ENCODE assay signal across 17 cellular contexts in genomic region chr1:245685111-245685810, GRCh38.
DNase-seq lines count a peak whose midpoint lies in the region; ATAC-seq and TF ChIP-seq lines count a peak whose summit lies in the region.
"Had no signal": no experiment of that assay in that cellular context is flagged by ENCODE, and none has a peak within 500 bp of the region (broad histone marks: within the 10 kb centered on the region; RNA-seq: fewer than 3 reads in every experiment).

No MANE protein-coding gene starts in this region.

- H3K9ac ChIP-seq in neuronal stem cell (ENCODE audit: low read depth, low read length, poor library complexity): peak overlapping the region; percentile 54
- H3K9ac ChIP-seq: BLaER1 had no signal

- ATAC-seq in left ventricle myocardium superior: no peak
- ATAC-seq in aorta (ENCODE audit: low FRiP score): no peak
- ATAC-seq: HCT116 had no signal

- H3K9me3 ChIP-seq in neuronal stem cell (replicated peaks in 1 of 2; ENCODE audit: control insufficient read depth in 2 of 2, insufficient read depth in 1 of 2, low read depth in 1 of 2, low read length in 2 of 2) (no peaks in the 10 kb centered on the region), stomach (no peaks in the 10 kb centered on the region), aorta (ENCODE audit: control insufficient read depth, low read length) (no peaks in the 10 kb centered on the region)
- H3K9me3 ChIP-seq: Caco-2 had no signal

- H2BK15ac ChIP-seq in neuronal stem cell (ENCODE audit: low read length): peak overlapping the region; percentile 73

- H3K27me3 ChIP-seq in neuronal stem cell (ENCODE audit: control insufficient read depth in 3 of 3, insufficient read depth in 3 of 3, low read depth in 1 of 3, low read length in 3 of 3) (peaks cover 0 to 2% (median 0%) of the 10 kb centered on the region in 3 experiments), stomach (peaks cover 0 to 11% (median 0%) of the 10 kb centered on the region in 3 donors), aorta (ENCODE audit: control insufficient read depth in 1 of 2, insufficient read depth in 2 of 2, low read length in 1 of 2) (no peaks in the 10 kb centered on the region)
- H3K27me3 ChIP-seq: BLaER1 had no signal

- TF ChIP-seq POLR2A in stomach (IDR thresholded peaks at IDR 0.05): no peak

- no peak for TF ChIP-seq CTCF in stomach (IDR thresholded peaks at IDR 0.05)

- WGBS in neuronal stem cell (ENCODE audit: extremely low coverage in 2 of 2, insufficient read length in 2 of 2, insufficient replicate concordance in 1 of 2), 2 donors: no CpG with 5 or more reads among the region's 45 CpGs
- WGBS in stomach, 5 donors: 93 to 99% (median 94%) methylated on average over 34 to 45 of the region's 45 CpGs
- 93 to 94% methylated on average over 45 of the region's 45 CpGs for WGBS in aorta, 2 donors

- H3K4me1 ChIP-seq in neuronal stem cell (ENCODE audit: control insufficient read depth in 2 of 2, insufficient read depth in 1 of 2, low read depth in 1 of 2, low read length in 2 of 2) (peaks cover 9 to 12% of the 10 kb centered on the region in 2 donors), stomach (peaks cover 0 to 14% (median 4%) of the 10 kb centered on the region in 4 donors), aorta (ENCODE audit: control insufficient read depth in 1 of 2, insufficient read depth in 2 of 2, low read length in 2 of 2) (no peaks in the 10 kb centered on the region)

- H3K18ac ChIP-seq in neuronal stem cell (ENCODE audit: low read length): peak overlapping the region; percentile 72

- DNase-seq in cardiac septum (ENCODE audit: low spot score) (peak; percentile 70), left ventricle myocardium superior (no peak), islet precursor cell (peak; percentile 44), neuronal stem cell (ENCODE audit: low spot score) (no peak), stomach (peak; percentile 24), aorta (no peak), SKM-1 treated with dmso at 0.1 percent for 144 hours (lab: John Stamatoyannopoulos, UW; ENCODE audit: unreplicated experiment) (no peak), SKM-1 (lab: John Stamatoyannopoulos, UW; ENCODE audit: unreplicated experiment) (no peak)
- DNase-seq: 8988T; AML-193; Caco-2; CD8-positive, alpha-beta memory T cell; DMS53; GF-D8 had no signal

- H3K4me3 ChIP-seq in neuronal stem cell (ENCODE audit: low read length in 2 of 2) (no peak overlapping the region), stomach (no peak overlapping the region), aorta (ENCODE audit: low read length in 2 of 2) (no peak overlapping the region)
- H3K4me3 ChIP-seq: BLaER1 had no signal

- H2AK5ac ChIP-seq in neuronal stem cell (ENCODE audit: low read depth, low read length): peak overlapping the region; percentile 60

- no peak for TF ChIP-seq EP300 in stomach (IDR thresholded peaks at IDR 0.05)

- no peak overlapping the region for H3K4ac ChIP-seq in neuronal stem cell (ENCODE audit: low read length)

- peak overlapping the region; percentile 93 for H2BK120ac ChIP-seq in neuronal stem cell (ENCODE audit: low read depth, low read length)

- no peak overlapping the region for H4K8ac ChIP-seq in neuronal stem cell (ENCODE audit: low read depth, low read length)

- intact Hi-C loops in cardiac septum (cut with DNase I) (no loop called here), left ventricle myocardium superior (cut with micrococcal nuclease) (no loop called here), stomach (cut with DNase I; ENCODE audit: low total_unique reads) (no loop called here), aorta (cut with DNase I) (no loop called here)

- H3K23ac ChIP-seq in neuronal stem cell (ENCODE audit: low read depth, low read length, poor library complexity): peak overlapping the region; percentile 75

- peak overlapping the region; percentile 83 for H2BK5ac ChIP-seq in neuronal stem cell (ENCODE audit: low read length)

- no peak overlapping the region for H2AFZ ChIP-seq in neuronal stem cell (ENCODE audit: low read length)

- no peaks in the 10 kb centered on the region for H3K79me1 ChIP-seq in neuronal stem cell (ENCODE audit: low read depth, low read length)

- H3K36me3 ChIP-seq in neuronal stem cell (replicated peaks in 1 of 2; ENCODE audit: control insufficient read depth in 2 of 2, insufficient read depth in 2 of 2, low read length in 2 of 2) (peaks cover 0 to 32% of the 10 kb centered on the region in 2 donors), stomach (peaks cover 0 to 14% (median 0%) of the 10 kb centered on the region in 4 donors), aorta (ENCODE audit: control insufficient read depth in 1 of 2, insufficient read depth in 2 of 2, low read length in 1 of 2) (no peaks in the 10 kb centered on the region)
- H3K36me3 ChIP-seq: BLaER1 had no signal

- H3K27ac ChIP-seq in neuronal stem cell (replicated peaks; ENCODE audit: low read length) (no peak overlapping the region), stomach (no peak overlapping the region), aorta (ENCODE audit: low read depth in 1 of 2, low read length in 2 of 2) (no peak overlapping the region)
- H3K27ac ChIP-seq: BLaER1, HL-60 had no signal

- no peak overlapping the region for H3K4me2 ChIP-seq in neuronal stem cell (ENCODE audit: insufficient read depth, low read length, poor library complexity, severe bottlenecking)
- H3K4me2 ChIP-seq: BLaER1 had no signal

- no peak overlapping the region for H2BK12ac ChIP-seq in neuronal stem cell (ENCODE audit: low read length)

- H4K91ac ChIP-seq in neuronal stem cell (ENCODE audit: low read depth, low read length, poor library complexity): peak overlapping the region; percentile 53

- H3K14ac ChIP-seq in neuronal stem cell (ENCODE audit: low read length): peak overlapping the region; percentile 97

Comparison
In these comparisons a context has a peak if more than half of its experiments do, and no peak if none do; other contexts are left out.
1. DNase-seq: peak in cardiac septum (single experiment), islet precursor cell (single experiment) and stomach (single experiment); none in left ventricle myocardium superior (single experiment), neuronal stem cell (single experiment), aorta (0 of 2), SKM-1 treated with dmso at 0.1 percent for 144 hours (single experiment) and SKM-1 (single experiment).